Comparison of ENCODE assay signal across 24 cellular contexts in genomic region chr22:50259302-50259701, GRCh38. TPM values are rescaled to one million over a fixed set of nuclear protein-coding genes. Genes with fewer than 3 reads are reported as not detected.
A peak's percentile ranks its signal among the peaks of the same experiment; 100 is the strongest.
DNase-seq lines count a peak whose midpoint lies in the region; ATAC-seq and TF ChIP-seq lines count a peak whose summit lies in the region.
"Had no signal": no experiment of that assay in that cellular context is flagged by ENCODE, and none has a peak within 500 bp of the region (broad histone marks: within the 10 kb centered on the region; RNA-seq: fewer than 3 reads in every experiment).

No MANE protein-coding gene starts in this region.

- H3K27ac Mint-ChIP-seq in MCF 10A (ENCODE audit: low read depth, unreplicated experiment) = no peak overlapping the region
- H3K27ac Mint-ChIP-seq: activated CD8-positive, alpha-beta T cell treated with anti-CD3 and anti-CD28 coated beads, Interleukin-2, amount 10 ng/mL, durations not matched to agents 7 days and 5 days; activated naive CD8-positive, alpha-beta T cell treated with anti-CD3 and anti-CD28 coated beads, Interleukin-2, amount 50 U/mL, for 24 hours had no signal

- peaks cover 20% of the 10 kb centered on the region for H3K4me1 ChIP-seq in mammary epithelial cell (ENCODE audit: insufficient read depth, low read length)
- H3K4me1 ChIP-seq in gastrocnemius medialis = peaks cover 41 to 63% of the 10 kb centered on the region in 2 donors

- TF ChIP-seq CTCF in MCF 10A (IDR thresholded peaks at IDR 0.05; ENCODE audit: unreplicated experiment) (no peak), mammary epithelial cell (conservative IDR thresholded peaks at IDR 0.05 in 1 of 2, IDR thresholded peaks at IDR 0.05 in 1 of 2; ENCODE audit: extremely low read depth in 1 of 2, insufficient read depth in 1 of 2, low read depth in 1 of 2, low read length in 2 of 2) (no peak), RWPE1 (conservative IDR thresholded peaks at IDR 0.05; ENCODE audit: low read depth) (no peak), fibroblast of mammary gland (conservative IDR thresholded peaks at IDR 0.05; ENCODE audit: control insufficient read depth, insufficient read depth, low read depth, low read length) (no peak), gastrocnemius medialis (IDR thresholded peaks at IDR 0.05 in 4 of 5, conservative IDR thresholded peaks at IDR 0.05 in 1 of 5) (no peak)

- intact Hi-C loops in MCF 10A (cut with micrococcal nuclease) (no loop called here), mammary epithelial cell (cut with micrococcal nuclease) (no loop called here), gastrocnemius medialis (cut with DNase I; ENCODE audit: low total_unique reads) (loop anchor here (2.0 kb wide), 1 partner anchor 297 kb away; no protein-coding TSS in a partner anchor)

- H3K9me3 Mint-ChIP-seq in MCF 10A (ENCODE audit: unreplicated experiment) = no peaks in the 10 kb centered on the region
- H3K9me3 Mint-ChIP-seq: activated naive CD8-positive, alpha-beta T cell treated with anti-CD3 and anti-CD28 coated beads, Interleukin-2, amount 50 U/mL, for 24 hours; T-cell had no signal

- CTCF ChIA-PET in MCF 10A (lab: Yijun Ruan, JAX) (interaction anchor here (0.6 to 1.3 kb wide), 2 partner anchors 82 to 83 kb away, joined by 3 to 4 read pairs; no protein-coding TSS in a partner anchor), mammary epithelial cell (lab: Charles Lee; ENCODE audit: low non-redundant PET) (no interaction called here), RWPE1 (lab: Yijun Ruan, JAX) (no interaction called here)

- H3K27ac ChIP-seq in mammary epithelial cell (ENCODE audit: insufficient read depth, low read depth, low read length) = no peak overlapping the region
- peak overlapping the region; percentile 36 for H3K27ac ChIP-seq in RWPE1
- peak overlapping the region; percentile 93 to 99 (median 98) for H3K27ac ChIP-seq in gastrocnemius medialis
- H3K27ac ChIP-seq: SJCRH30, transverse colon had no signal

- no peaks in the 10 kb centered on the region for H3K36me3 ChIP-seq in mammary epithelial cell (ENCODE audit: insufficient read depth, low read length)
- peaks cover 0 to 8% of the 10 kb centered on the region in 2 donors for H3K36me3 ChIP-seq in gastrocnemius medialis
- H3K36me3 ChIP-seq: SJCRH30, transverse colon had no signal

- H3K27me3 ChIP-seq in mammary epithelial cell (ENCODE audit: insufficient read depth, low read length) (no peaks in the 10 kb centered on the region), gastrocnemius medialis (no peaks in the 10 kb centered on the region)
- H3K27me3 ChIP-seq: SJCRH30 had no signal

- H3K4me3 ChIP-seq in mammary epithelial cell (replicated peaks in 1 of 3; ENCODE audit: insufficient read depth in 1 of 3, low read depth in 2 of 3, low read length in 3 of 3) = no peak overlapping the region
- no peak overlapping the region for H3K4me3 ChIP-seq in fibroblast of mammary gland (ENCODE audit: control insufficient read depth, low read depth, low read length)
- peak overlapping the region; percentile 27 to 77 (median 50) for H3K4me3 ChIP-seq in gastrocnemius medialis
- H3K4me3 ChIP-seq: heart left ventricle, transverse colon had no signal

- POLR2A ChIA-PET in MCF 10A (lab: Yijun Ruan, JAX) (interaction anchor here (1.6 kb wide), 1 partner anchor 15 kb away, joined by 10 read pairs; no protein-coding TSS in a partner anchor), RWPE1 (lab: Yijun Ruan, JAX; ENCODE audit: low non-redundant PET) (no interaction called here)

- ATAC-seq in gastrocnemius medialis = peak; percentile 20 to 21
- ATAC-seq: activated CD8-positive, alpha-beta T cell treated with anti-CD3 and anti-CD28 coated beads, Interleukin-2, amount 10 ng/mL, durations not matched to agents 7 days and 5 days; activated naive CD8-positive, alpha-beta T cell treated with anti-CD3 and anti-CD28 coated beads, Interleukin-2, amount 50 U/mL, for 24 hours; T-cell had no signal

- H3K36me3 Mint-ChIP-seq in MCF 10A (ENCODE audit: insufficient read depth, unreplicated experiment) = peaks cover 5% of the 10 kb centered on the region
- H3K36me3 Mint-ChIP-seq: T-cell had no signal

- peaks cover 5% of the 10 kb centered on the region for H3K4me1 Mint-ChIP-seq in MCF 10A (ENCODE audit: insufficient read depth, unreplicated experiment)

- WGBS in mammary epithelial cell (ENCODE audit: low coverage, missing lambda C conversion rate) = 100% methylated on average over 3 of the region's 15 CpGs

- BruUV-seq in MCF 10A (replicated peaks; lab: Mats Ljungman, UMichigan) (no TSS peak), mammary epithelial cell (replicated peaks; lab: Mats Ljungman, UMichigan) (no TSS peak)

- DNase-seq in MCF 10A (ENCODE audit: unreplicated experiment) = no peak
- no peak for DNase-seq in mammary epithelial cell
- no peak for DNase-seq in RWPE1 (ENCODE audit: low spot score)
- DNase-seq in fibroblast of mammary gland (ENCODE audit: low read depth) = peak; percentile 15
- DNase-seq in gastrocnemius medialis = peak; percentile 64 to 85
- DNase-seq in DMS153 treated with DMSO at 0.1 percent for 48 hours (lab: John Stamatoyannopoulos, UW; ENCODE audit: unreplicated experiment) = no peak
- DNase-seq in effector CD4-positive, alpha-beta T cell = no peak
- DNase-seq in MV-4-11 (lab: John Stamatoyannopoulos, UW) = no peak
- DNase-seq: ACHN; activated CD8-positive, alpha-beta T cell treated with anti-CD3 and anti-CD28 coated beads, Interleukin-2, amount 10 ng/mL, durations not matched to agents 7 days and 5 days; activated gamma-delta T cell; activated naive CD8-positive, alpha-beta T cell treated with anti-CD3 and anti-CD28 coated beads, Interleukin-2, amount 50 U/mL, for 24 hours; COR-L47; DND-41; heart left ventricle; KG1; kidney glomerular epithelial cell; NCI-H1436 treated with DMSO at 0.1 percent for 48 hours; NCI-H345; occipital lobe; SJCRH30; stimulated activated CD4-positive, alpha-beta T cell treated with anti-CD3 and anti-CD28 coated beads, Interleukin-2, amount 100 ng/mL, for 24 hours; T-cell; transverse colon had no signal

- no peaks in the 10 kb centered on the region for H3K27me3 Mint-ChIP-seq in MCF 10A (ENCODE audit: insufficient read depth, unreplicated experiment)

- no peak overlapping the region for H2AFZ ChIP-seq in mammary epithelial cell (ENCODE audit: low read depth, low read length)

- H3K9me3 ChIP-seq in mammary epithelial cell (replicated peaks; ENCODE audit: insufficient read depth, low read length) (no peaks in the 10 kb centered on the region), gastrocnemius medialis (no peaks in the 10 kb centered on the region)
- H3K9me3 ChIP-seq: heart left ventricle, SJCRH30, transverse colon had no signal

- H3K4me2 ChIP-seq in mammary epithelial cell (ENCODE audit: insufficient read depth, low read depth, low read length) = no peak overlapping the region

- TF ChIP-seq POLR2A in gastrocnemius medialis (IDR thresholded peaks at IDR 0.05) = peak in 1 of 2 donors; percentile 36

- H3K9ac ChIP-seq in mammary epithelial cell (ENCODE audit: insufficient read depth, low read length) = no peak overlapping the region

- peak overlapping the region; percentile 61 for H3K4me3 Mint-ChIP-seq in MCF 10A (ENCODE audit: unreplicated experiment)
- H3K4me3 Mint-ChIP-seq: activated CD8-positive, alpha-beta T cell treated with anti-CD3 and anti-CD28 coated beads, Interleukin-2, amount 10 ng/mL, durations not matched to agents 7 days and 5 days; activated naive CD8-positive, alpha-beta T cell treated with anti-CD3 and anti-CD28 coated beads, Interleukin-2, amount 50 U/mL, for 24 hours had no signal

- no peaks in the 10 kb centered on the region for H3K79me2 ChIP-seq in mammary epithelial cell (ENCODE audit: insufficient read depth, low read length)

- no peaks in the 10 kb centered on the region for H4K20me1 ChIP-seq in mammary epithelial cell (ENCODE audit: insufficient read depth, low read length)

- in situ Hi-C loops in mammary epithelial cell (cut with MboI; ENCODE audit: low sequenced_read_pairs in 2 of 2) = no loop called here
- in situ Hi-C loops in gastrocnemius medialis (cut with MboI; ENCODE audit: low sequenced_read_pairs in 4 of 4) = loop anchor here in 2 of 4 donors (10.0 kb wide), 2 partner anchors 65 to 75 kb away; partner anchors contain the start of gene DENND6B (in 1 of the 2)

- dilution Hi-C loops in mammary epithelial cell (cut with HindIII; ENCODE audit: low sequenced_read_pairs) = no loop called here

RNA-seq across cellular contexts. Expression of gene MAPK12, which starts 2.2 kb away (rescaled TPM):
- total RNA-seq in MCF 10A (2022) = 24.9 and 25.0 TPM in 2 replicates
- 10 to 100 TPM; 11.1 to 11.5 TPM for total RNA-seq in mammary epithelial cell
- 5.8 TPM for polyA plus RNA-seq in mammary epithelial cell
- polyA minus RNA-seq in mammary epithelial cell = 1.1 TPM
- 100 to 1,000 TPM; 126 to 290 (median 219) TPM for total RNA-seq in gastrocnemius medialis

RNA-seq across cellular contexts. Expression of gene HDAC10, which starts 8.2 kb away (rescaled TPM):
- total RNA-seq in MCF 10A (2022) = 27.5 and 29.2 TPM in 2 replicates
- total RNA-seq in mammary epithelial cell = 10 to 100 TPM; 10.7 to 23.6 TPM
- 8.9 TPM for polyA plus RNA-seq in mammary epithelial cell
- polyA minus RNA-seq in mammary epithelial cell = 2.7 TPM
- total RNA-seq in gastrocnemius medialis = 10 to 100 TPM in 2 of 4 donors, 1 to 10 TPM in 2; 4.1 to 24.9 (median 8.6) TPM

RNA-seq across cellular contexts. Expression of gene MAPK11, which starts 10.9 kb away (rescaled TPM):
- total RNA-seq in MCF 10A (2022) = 10.4 and 11.9 TPM in 2 replicates
- total RNA-seq in mammary epithelial cell = 10 to 100 TPM in 1 of 2 donors, 1 to 10 TPM in 1; 9.3 to 10.0 TPM
- 3.4 TPM for polyA plus RNA-seq in mammary epithelial cell
- 4.2 TPM for polyA minus RNA-seq in mammary epithelial cell
- 1 to 10 TPM; 1.8 to 4.2 (median 3.4) TPM for total RNA-seq in gastrocnemius medialis

RNA-seq across cellular contexts. Expression of gene TUBGCP6, which starts 14.5 kb away (rescaled TPM):
- total RNA-seq in MCF 10A (2022) (27.6 and 27.9 TPM in 2 replicates), mammary epithelial cell (10 to 100 TPM; 33.0 to 34.0 TPM), gastrocnemius medialis (10 to 100 TPM; 18.7 to 27.4 (median 19.2) TPM)
- polyA plus RNA-seq in mammary epithelial cell = 12.3 TPM
- polyA minus RNA-seq in mammary epithelial cell = 18.7 TPM

RNA-seq across cellular contexts. Expression of gene PLXNB2, which starts 48.1 kb away (rescaled TPM):
- total RNA-seq in MCF 10A (2022) (199 and 200 TPM in 2 replicates), mammary epithelial cell (100 to 1,000 TPM; 122 to 240 TPM), gastrocnemius medialis (10 to 100 TPM in 1 of 4 donors, 1 to 10 TPM in 3; 8.0 to 11.8 (median 9.0) TPM)
- polyA plus RNA-seq in mammary epithelial cell = 96.4 TPM
- polyA minus RNA-seq in mammary epithelial cell = 162 TPM

Comparison
In these comparisons a context has a peak if more than half of its experiments do, and no peak if none do; other contexts are left out.
1. DNase-seq: peak in fibroblast of mammary gland (single experiment) and gastrocnemius medialis (2 of 2); none in MCF 10A (single experiment), mammary epithelial cell (single experiment), RWPE1 (single experiment), DMS153 treated with DMSO at 0.1 percent for 48 hours (single experiment), effector CD4-positive, alpha-beta T cell (single experiment) and MV-4-11 (single experiment).
2. H3K4me3 ChIP-seq: peak in gastrocnemius medialis (4 of 4); none in mammary epithelial cell (0 of 3) and fibroblast of mammary gland (single experiment).